35 cellular contexts compared by ENCODE assay signal in the genomic region with DNA sequence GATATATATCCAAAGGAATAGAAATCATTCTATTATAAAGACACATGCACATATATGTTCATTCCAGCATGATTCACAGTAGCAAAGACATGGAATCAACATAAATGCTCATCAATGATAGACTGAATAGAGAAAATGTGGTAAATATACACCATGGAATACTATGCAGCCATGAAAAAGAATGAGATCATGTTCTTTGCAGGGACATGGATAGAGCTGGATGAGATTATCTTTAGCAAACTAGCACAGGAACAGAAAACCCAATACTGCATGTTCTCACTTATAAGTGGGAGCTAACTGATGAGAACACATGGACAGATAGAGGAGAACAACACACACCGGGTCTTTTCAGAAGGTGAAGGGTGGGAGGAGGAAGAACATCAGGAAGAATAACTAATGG.
DNase-seq lines count a peak whose midpoint lies in the region; ATAC-seq, FAIRE-seq and TF ChIP-seq lines count a peak whose summit lies in the region.
"Had no signal": no experiment of that assay in that cellular context is flagged by ENCODE, and none has a peak within 500 bp of the region (broad histone marks: within the 10 kb centered on the region; RNA-seq: fewer than 3 reads in every experiment).

No MANE protein-coding gene starts in this region.

- H3K27me3 ChIP-seq in astrocyte (ENCODE audit: insufficient read depth, low read length): no peaks in the 10 kb centered on the region
- no peaks in the 10 kb centered on the region for H3K27me3 ChIP-seq in K562 (ENCODE audit: control insufficient read depth in 2 of 2, insufficient read depth in 2 of 2, low read length in 2 of 2)
- H3K27me3 ChIP-seq in H1 (replicated peaks in 1 of 4; ENCODE audit: control insufficient read depth in 3 of 4, extremely low read depth in 1 of 4, insufficient read depth in 3 of 4, low read length in 3 of 4): no peaks in the 10 kb centered on the region
- H3K27me3 ChIP-seq: BE2C had no signal

- intact Hi-C loops in K562 (cut with micrococcal nuclease): no loop called here

- in situ Hi-C loops in K562 (cut with MboI): no loop called here
- in situ Hi-C loops in ACHN (cut with HindIII; ENCODE audit: low pct_ligation_motif_present, low pct_unique_long_range_greater_than_20kb, low sequenced_read_pairs): no loop called here

- no peak overlapping the region for H3K4me3 Mint-ChIP-seq in astrocyte (ENCODE audit: unreplicated experiment)
- H3K4me3 Mint-ChIP-seq: B cell; CD14-positive monocyte; CD4-positive, alpha-beta memory T cell; CD4-positive, alpha-beta T cell; CD4-positive, CD25-positive, alpha-beta regulatory T cell; CD8-positive, alpha-beta memory T cell; CD8-positive, alpha-beta T cell had no signal

- H3K27ac Mint-ChIP-seq in astrocyte (ENCODE audit: unreplicated experiment): no peak overlapping the region
- H3K27ac Mint-ChIP-seq: B cell; CD14-positive monocyte; CD4-positive, alpha-beta memory T cell; CD4-positive, alpha-beta T cell; CD4-positive, CD25-positive, alpha-beta regulatory T cell; CD8-positive, alpha-beta memory T cell; CD8-positive, alpha-beta T cell had no signal

- H3K9ac ChIP-seq in astrocyte (ENCODE audit: low read length): no peak overlapping the region
- H3K9ac ChIP-seq in K562 (ENCODE audit: insufficient read depth in 1 of 2, low read depth in 2 of 2, low read length in 2 of 2): no peak overlapping the region
- no peak overlapping the region for H3K9ac ChIP-seq in H1 (replicated peaks in 1 of 4; ENCODE audit: extremely low read depth in 1 of 4, low read depth in 3 of 4, low read length in 3 of 4)
- H3K9ac ChIP-seq: BLaER1; BLaER1 treated with 17β-estradiol and CSF1 and Interleukin-3, amounts not matched to agents 10 nM and 100 nM had no signal

- TF ChIP-seq CTCF in HEK293 (tag by site-specific recombination; IDR thresholded peaks at IDR 0.05) (no peak), astrocyte (IDR thresholded peaks at IDR 0.05; ENCODE audit: insufficient read depth, low read depth, low read length) (no peak), K562 (IDR thresholded peaks at IDR 0.05 in 2 of 3, conservative IDR thresholded peaks at IDR 0.05 in 1 of 3; ENCODE audit: insufficient read depth in 2 of 3, low read depth in 1 of 3, low read length in 3 of 3) (no peak), H1 (IDR thresholded peaks at IDR 0.05; ENCODE audit: control extremely low read depth in 1 of 3, insufficient read depth in 1 of 3, low read depth in 1 of 3, low read length in 3 of 3) (no peak)

- no peak overlapping the region for H3K18ac ChIP-seq in H1 (ENCODE audit: extremely low read depth, low read length)

- no peak overlapping the region for H3K4me2 ChIP-seq in astrocyte (ENCODE audit: low read length)
- H3K4me2 ChIP-seq in K562 (ENCODE audit: insufficient read depth, low read length): no peak overlapping the region
- no peak overlapping the region for H3K4me2 ChIP-seq in H1 (ENCODE audit: insufficient read depth in 1 of 2, low read depth in 2 of 2, low read length in 2 of 2)
- H3K4me2 ChIP-seq: A549; BLaER1; BLaER1 treated with 17β-estradiol and CSF1 and Interleukin-3, amounts not matched to agents 10 nM and 100 nM had no signal

- H2BK12ac ChIP-seq in H1 (ENCODE audit: low read depth, low read length): no peak overlapping the region

- FAIRE-seq in astrocyte (lab: Jason Lieb, UNC) (peak; percentile 88), K562 (lab: Jason Lieb, UNC) (no peak), H1 (lab: Jason Lieb, UNC) (peak; percentile 19)
- FAIRE-seq: D721Med had no signal

- H2AFZ ChIP-seq in astrocyte (ENCODE audit: low read depth, low read length) (no peak overlapping the region), K562 (ENCODE audit: low read depth, low read length) (no peak overlapping the region), H1 (ENCODE audit: low read length) (no peak overlapping the region)

- H3K23ac ChIP-seq in H1 (ENCODE audit: insufficient read length): no peak overlapping the region

- BruUV-seq in K562 (replicated peaks; lab: Mats Ljungman, UMichigan): no TSS peak

- H4K8ac ChIP-seq in H1 (ENCODE audit: extremely low read depth, insufficient read depth, low read length): no peak overlapping the region

- 0% methylated on average over 1 of the region's 1 CpG for WGBS in K562 (ENCODE audit: insufficient coverage, low coverage, missing lambda C conversion rate)
- WGBS in H1 (ENCODE audit: extremely low coverage in 1 of 2, insufficient coverage in 1 of 2, insufficient read length in 1 of 2, insufficient replicate concordance in 2 of 2, low coverage in 1 of 2, low lambda C conversion rate in 2 of 2, missing lambda C conversion rate in 1 of 2), 2 experiments: 100% methylated on average over 1 of the region's 1 CpG; no CpG with 5 or more reads in 1 of the 2 experiments

- H3K27me3 Mint-ChIP-seq in astrocyte (ENCODE audit: low read depth, unreplicated experiment): no peaks in the 10 kb centered on the region
- H3K27me3 Mint-ChIP-seq: B cell; CD4-positive, alpha-beta memory T cell; CD4-positive, alpha-beta T cell; CD4-positive, CD25-positive, alpha-beta regulatory T cell; CD8-positive, alpha-beta memory T cell had no signal

- no peak overlapping the region for H2BK15ac ChIP-seq in H1 (ENCODE audit: low read length)

- H3K36me3 Mint-ChIP-seq in astrocyte (ENCODE audit: low read depth, unreplicated experiment): no peaks in the 10 kb centered on the region
- H3K36me3 Mint-ChIP-seq: CD14-positive monocyte; CD4-positive, alpha-beta memory T cell; CD4-positive, CD25-positive, alpha-beta regulatory T cell; CD8-positive, alpha-beta memory T cell; CD8-positive, alpha-beta T cell had no signal

- no peaks in the 10 kb centered on the region for H3K4me1 Mint-ChIP-seq in astrocyte (ENCODE audit: low read depth, unreplicated experiment)
- H3K4me1 Mint-ChIP-seq: B cell; CD14-positive monocyte; CD4-positive, alpha-beta memory T cell; CD4-positive, CD25-positive, alpha-beta regulatory T cell; CD8-positive, alpha-beta memory T cell had no signal

- H3K4ac ChIP-seq in H1 (replicated peaks; ENCODE audit: insufficient read length, low read depth, low read length): no peak overlapping the region

- no peaks in the 10 kb centered on the region for H4K20me1 ChIP-seq in astrocyte (ENCODE audit: insufficient read depth, low read length)
- no peaks in the 10 kb centered on the region for H4K20me1 ChIP-seq in K562 (replicated peaks; ENCODE audit: control insufficient read depth, insufficient read depth, low read length)
- H4K20me1 ChIP-seq in H1 (replicated peaks in 1 of 2; ENCODE audit: control insufficient read depth in 1 of 2, insufficient read depth in 2 of 2, low read length in 2 of 2): no peaks in the 10 kb centered on the region
- H4K20me1 ChIP-seq: BLaER1; BLaER1 treated with 17β-estradiol and CSF1 and Interleukin-3, amounts not matched to agents 10 nM and 100 nM had no signal

- H3K36me3 ChIP-seq in HEK293 (ENCODE audit: control insufficient read depth in 2 of 2, insufficient read depth in 1 of 2, low read length in 2 of 2) (no peaks in the 10 kb centered on the region), astrocyte (ENCODE audit: insufficient read depth, low read length) (no peaks in the 10 kb centered on the region), K562 (ENCODE audit: control insufficient read depth, insufficient read depth, low read length) (no peaks in the 10 kb centered on the region), H1 (ENCODE audit: control insufficient read depth in 2 of 4, insufficient read depth in 4 of 4, low read length in 3 of 4) (no peaks in the 10 kb centered on the region)
- H3K36me3 ChIP-seq: BE2C; BLaER1; BLaER1 treated with 17β-estradiol and CSF1 and Interleukin-3, amounts not matched to agents 10 nM and 100 nM had no signal

- H2BK20ac ChIP-seq in H1 (ENCODE audit: low read length): no peak overlapping the region

- H3K23me2 ChIP-seq in H1 (ENCODE audit: low read depth, low read length): no peaks in the 10 kb centered on the region

- no peaks in the 10 kb centered on the region for H3K79me2 ChIP-seq in astrocyte (ENCODE audit: insufficient read depth, low read length)
- H3K79me2 ChIP-seq in K562 (ENCODE audit: control insufficient read depth, insufficient read depth, low read length): no peaks in the 10 kb centered on the region
- H3K79me2 ChIP-seq in H1 (ENCODE audit: control insufficient read depth in 1 of 2, insufficient read depth in 2 of 2, low read length in 2 of 2): no peaks in the 10 kb centered on the region

- H3K79me1 ChIP-seq in H1 (ENCODE audit: low read depth, low read length): no peaks in the 10 kb centered on the region

- no peak for DNase-seq in astrocyte (ENCODE audit: low read depth)
- no peak for DNase-seq in K562 (ENCODE audit: extremely low read depth in 1 of 4, low spot score in 3 of 4)
- DNase-seq in H1 (ENCODE audit: low read depth in 1 of 2, low spot score in 2 of 2): no peak
- no peak for DNase-seq in nucleus accumbens (lab: John Stamatoyannopoulos, UW)
- no peak for DNase-seq in ACHN
- DNase-seq in kidney glomerular epithelial cell (lab: John Stamatoyannopoulos, UW): no peak
- DNase-seq: 8988T; AML-193; BE2C; C1 segment of cervical spinal cord; Caco-2; Calu3; CD4-positive, alpha-beta memory T cell; CD4-positive, alpha-beta T cell; CD4-positive, CD25-positive, alpha-beta regulatory T cell; CD8-positive, alpha-beta memory T cell; CD8-positive, alpha-beta T cell; COR-L47; DMS 273 treated with DMSO at 0.1 percent for 48 hours; DMS153; DMS53; DMS79; DMS79 treated with DMSO at 0.1 percent for 48 hours; DND-41; EL had no signal

- TF ChIP-seq POLR2A in K562 (conservative IDR thresholded peaks at IDR 0.05) (no peak), H1 (IDR thresholded peaks at IDR 0.05; ENCODE audit: control extremely low read depth in 1 of 2, low read depth in 2 of 2, low read length in 2 of 2) (no peak)

- no peaks in the 10 kb centered on the region for H3K9me3 Mint-ChIP-seq in astrocyte (ENCODE audit: unreplicated experiment)

- no peak overlapping the region for H2BK120ac ChIP-seq in H1 (replicated peaks; ENCODE audit: low read depth, low read length)

- no peak overlapping the region for H3K56ac ChIP-seq in H1 (replicated peaks; ENCODE audit: insufficient read length, low read depth, low read length)

- H3K4me3 ChIP-seq in HEK293 (ENCODE audit: low read depth, low read length): no peak overlapping the region
- no peak overlapping the region for H3K4me3 ChIP-seq in astrocyte (ENCODE audit: insufficient read depth, low read depth, low read length)
- no peak overlapping the region for H3K4me3 ChIP-seq in K562
- H3K4me3 ChIP-seq in H1 (ENCODE audit: extremely low read depth in 1 of 4, insufficient read depth in 2 of 4, low read depth in 3 of 4, low read length in 4 of 4): no peak overlapping the region
- H3K4me3 ChIP-seq: A549; BLaER1; BLaER1 treated with 17β-estradiol and CSF1 and Interleukin-3, amounts not matched to agents 10 nM and 100 nM had no signal

- no peak overlapping the region for H2AK5ac ChIP-seq in H1 (ENCODE audit: low read depth, low read length)

- TF ChIP-seq RAD21 in K562 (CRISPR knock-in tag; conservative IDR thresholded peaks at IDR 0.05 in 1 of 2, IDR thresholded peaks at IDR 0.05 in 1 of 2) (no peak), H1 (IDR thresholded peaks at IDR 0.05 in 1 of 2, conservative IDR thresholded peaks at IDR 0.05 in 1 of 2; ENCODE audit: low read depth in 2 of 2, low read length in 2 of 2) (no peak)

- H3K27ac ChIP-seq in HEK293 (ENCODE audit: extremely low read depth, low read depth, low read length) (no peak overlapping the region), astrocyte (ENCODE audit: low read depth, low read length) (no peak overlapping the region), K562 (ENCODE audit: extremely low read depth, low read depth, low read length) (no peak overlapping the region), H1 (ENCODE audit: low read depth, low read length) (no peak overlapping the region)
- H3K27ac ChIP-seq: 22Rv1; A549; BLaER1; BLaER1 treated with 17β-estradiol and CSF1 and Interleukin-3, amounts not matched to agents 10 nM and 100 nM; C4-2B had no signal

- H3K9me1 ChIP-seq in K562 (ENCODE audit: control insufficient read depth, insufficient read depth, low read length): no peaks in the 10 kb centered on the region

- no peak overlapping the region for H2BK5ac ChIP-seq in H1 (ENCODE audit: low read depth, low read length)

- no peak overlapping the region for H4K5ac ChIP-seq in H1 (ENCODE audit: insufficient read length, low read depth, low read length)

- CTCF ChIA-PET in HEK293 (lab: Yijun Ruan, JAX): interaction anchor here (0.8 kb wide), 1 partner anchor 21 kb away, joined by 3 read pairs; no protein-coding TSS in a partner anchor
- CTCF ChIA-PET in K562 (lab: Yijun Ruan, JAX; ENCODE audit: low intra/inter-chr PET ratio): no interaction called here
- CTCF ChIA-PET in H1 (lab: Charles Lee; ENCODE audit: partially characterized antibody): no interaction called here

- H3K14ac ChIP-seq in H1 (ENCODE audit: insufficient read length): no peak overlapping the region

- no peak overlapping the region for H4K91ac ChIP-seq in H1 (replicated peaks; ENCODE audit: insufficient read length, low read length)

- H3K9me3 ChIP-seq in HEK293 (ENCODE audit: control insufficient read depth, insufficient read depth, low read depth, low read length) (no peaks in the 10 kb centered on the region), astrocyte (ENCODE audit: insufficient read depth, low read depth, low read length) (no peaks in the 10 kb centered on the region), K562 (replicated peaks; ENCODE audit: control insufficient read depth, insufficient read depth, low read depth, low read length) (no peaks in the 10 kb centered on the region), H1 (ENCODE audit: insufficient read depth in 2 of 2, low read depth in 1 of 2, low read length in 1 of 2) (no peaks in the 10 kb centered on the region)
- H3K9me3 ChIP-seq: A549, BE2C, Caco-2 had no signal

- ATAC-seq in K562 (no peak), HG02938 (IDR thresholded peaks at IDR 0.05; ENCODE audit: unreplicated experiment) (no peak)
- ATAC-seq: A549; CD8-positive, alpha-beta T cell had no signal

- POLR2A ChIA-PET in HEK293 (lab: Yijun Ruan, JAX): no interaction called here
- POLR2A ChIA-PET in K562 (lab: Yijun Ruan, JAX): no interaction called here
- POLR2A ChIA-PET in H1 (lab: Charles Lee; ENCODE audit: partially characterized antibody): no interaction called here

- no peak for TF ChIP-seq EP300 in K562 (IDR thresholded peaks at IDR 0.05; ENCODE audit: low read length)
- TF ChIP-seq EP300 in H1 (IDR thresholded peaks at IDR 0.05; ENCODE audit: borderline replicate concordance in 1 of 2, low read depth in 2 of 2, low read length in 2 of 2): no peak

- no peaks in the 10 kb centered on the region for H3K4me1 ChIP-seq in HEK293 (ENCODE audit: control insufficient read depth, insufficient read depth, low read length)
- H3K4me1 ChIP-seq in astrocyte (ENCODE audit: insufficient read depth, low read length): no peaks in the 10 kb centered on the region
- H3K4me1 ChIP-seq in K562 (replicated peaks in 1 of 2; ENCODE audit: control insufficient read depth in 2 of 2, insufficient read depth in 2 of 2, low read length in 2 of 2): no peaks in the 10 kb centered on the region
- no peaks in the 10 kb centered on the region for H3K4me1 ChIP-seq in H1 (replicated peaks in 1 of 4; ENCODE audit: control insufficient read depth in 3 of 4, insufficient read depth in 4 of 4, low read length in 3 of 4)
- H3K4me1 ChIP-seq: A549; BE2C; BLaER1; BLaER1 treated with 17β-estradiol and CSF1 and Interleukin-3, amounts not matched to agents 10 nM and 100 nM; Caco-2 had no signal
